ENCODE assay signal across 17 cellular contexts in genomic region chr17:59769891-59770290, GRCh38.
DNase-seq lines count a peak whose midpoint lies in the region; ATAC-seq and TF ChIP-seq lines count a peak whose summit lies in the region.
"Had no signal": no experiment of that assay in that cellular context is flagged by ENCODE, and none has a peak within 500 bp of the region (broad histone marks: within the 10 kb centered on the region; RNA-seq: fewer than 3 reads in every experiment).

No MANE protein-coding gene starts in this region.

- H3K27me3 ChIP-seq in breast epithelium (no peaks in the 10 kb centered on the region), foreskin keratinocyte (no peaks in the 10 kb centered on the region), upper lobe of left lung (no peaks in the 10 kb centered on the region)
- H3K27me3 ChIP-seq: BLaER1, ovary, testis had no signal

- 32 to 41% methylated on average over 1 of the region's 1 CpG for WGBS in upper lobe of left lung, 2 donors

- peaks cover 30% of the 10 kb centered on the region for H3K36me3 Mint-ChIP-seq in MCF 10A (ENCODE audit: insufficient read depth, unreplicated experiment)
- H3K36me3 Mint-ChIP-seq in T-cell = peaks cover 18% of the 10 kb centered on the region

- no peak overlapping the region for H3K4me3 Mint-ChIP-seq in MCF 10A (ENCODE audit: unreplicated experiment)
- no peak overlapping the region for H3K4me3 Mint-ChIP-seq in T-cell

- H3K4me1 ChIP-seq in breast epithelium (no peaks in the 10 kb centered on the region), foreskin keratinocyte (peaks cover 14% of the 10 kb centered on the region), upper lobe of left lung (peaks cover 8 to 23% (median 16%) of the 10 kb centered on the region in 4 donors)
- H3K4me1 ChIP-seq: BLaER1, testis had no signal

- H3K27ac ChIP-seq in breast epithelium (no peak overlapping the region), foreskin keratinocyte (peak overlapping the region; percentile 94), upper lobe of left lung (peak overlapping the region; percentile 4 to 55 (median 37))
- H3K27ac ChIP-seq: BLaER1, ovary had no signal

- no peak for TF ChIP-seq POLR2A in breast epithelium (IDR thresholded peaks at IDR 0.05)
- TF ChIP-seq POLR2A in upper lobe of left lung (IDR thresholded peaks at IDR 0.05) = no peak

- peak overlapping the region; percentile 75 for H3K27ac Mint-ChIP-seq in MCF 10A (ENCODE audit: low read depth, unreplicated experiment)
- H3K27ac Mint-ChIP-seq in T-cell = peak overlapping the region; percentile 28 to 36

- no peaks in the 10 kb centered on the region for H3K9me3 Mint-ChIP-seq in MCF 10A (ENCODE audit: unreplicated experiment)
- H3K9me3 Mint-ChIP-seq in T-cell = no peaks in the 10 kb centered on the region

- TF ChIP-seq CTCF in MCF 10A (IDR thresholded peaks at IDR 0.05; ENCODE audit: unreplicated experiment) (no peak), breast epithelium (IDR thresholded peaks at IDR 0.05) (no peak), foreskin keratinocyte (conservative IDR thresholded peaks at IDR 0.05) (no peak), upper lobe of left lung (IDR thresholded peaks at IDR 0.05) (no peak)

- CTCF ChIA-PET in MCF 10A (lab: Yijun Ruan, JAX) (interaction anchor here (1.6 kb wide), 1 partner anchor 16 kb away, joined by 5 read pairs; no protein-coding TSS in a partner anchor), T-cell (lab: Charles Lee) (no interaction called here)

- no peaks in the 10 kb centered on the region for H3K4me1 Mint-ChIP-seq in MCF 10A (ENCODE audit: insufficient read depth, unreplicated experiment)
- H3K4me1 Mint-ChIP-seq in T-cell = peaks cover 0 to 12% (median 9%) of the 10 kb centered on the region in 3 donors

- H3K9me3 ChIP-seq in breast epithelium (no peaks in the 10 kb centered on the region), upper lobe of left lung (no peaks in the 10 kb centered on the region)
- H3K9me3 ChIP-seq: BLaER1, ovary, testis had no signal

- no peaks in the 10 kb centered on the region for H3K36me3 ChIP-seq in breast epithelium
- peaks cover 0 to 24% (median 5%) of the 10 kb centered on the region in 4 donors for H3K36me3 ChIP-seq in upper lobe of left lung
- H3K36me3 ChIP-seq: ovary had no signal

- POLR2A ChIA-PET in MCF 10A (lab: Yijun Ruan, JAX) = interaction anchor here (0.8 to 7.9 kb wide), 12 partner anchors 8 to 76 kb away, joined by 3 to 96 read pairs (median 6); partner anchors contain the start of genes PTRH2 and VMP1
- POLR2A ChIA-PET in T-cell (lab: Charles Lee) = interaction anchor here in 1 of 2 donors (0.6 kb wide), 1 partner anchor 69 kb away, joined by 3 read pairs; no protein-coding TSS in a partner anchor

- H3K4me3 ChIP-seq in breast epithelium = no peak overlapping the region
- no peak overlapping the region for H3K4me3 ChIP-seq in upper lobe of left lung
- H3K4me3 ChIP-seq: BLaER1, ovary, testis had no signal

- ATAC-seq in T-cell (replicated peaks in 1 of 4) (no peak), foreskin keratinocyte (peak; percentile 78), upper lobe of left lung (ENCODE audit: low FRiP score in 2 of 2) (peak in 1 of 2 donors; percentile 49), GM18867 (IDR thresholded peaks at IDR 0.05; ENCODE audit: unreplicated experiment) (no peak)
- ATAC-seq: left ventricle myocardium superior had no signal

- no peak for TF ChIP-seq EP300 in upper lobe of left lung (IDR thresholded peaks at IDR 0.05)

- DNase-seq in MCF 10A (ENCODE audit: unreplicated experiment) (peak; percentile 61), breast epithelium (ENCODE audit: low spot score in 2 of 2) (no peak), T-cell (no peak), foreskin keratinocyte (peak in 1 of 2 donors; percentile 75), upper lobe of left lung (no peak), NCI-H82 treated with DMSO at 0.1 percent for 48 hours (lab: John Stamatoyannopoulos, UW; ENCODE audit: unreplicated experiment) (no peak), T-helper 1 cell (no peak)
- DNase-seq: activated T-cell treated with anti-CD3 and anti-CD28 coated beads, Interleukin-2, amount 50 U/mL, for 48 hours; GF-D8; glutamatergic neuron; KBM-7; left ventricle myocardium superior; NCI-H2171; ovary; testis had no signal

- no peaks in the 10 kb centered on the region for H3K27me3 Mint-ChIP-seq in MCF 10A (ENCODE audit: insufficient read depth, unreplicated experiment)
- no peaks in the 10 kb centered on the region for H3K27me3 Mint-ChIP-seq in T-cell

- intact Hi-C loops in MCF 10A (cut with micrococcal nuclease) (no loop called here), breast epithelium (cut with DNase I; ENCODE audit: low total_unique reads) (loop anchor here (10.0 kb wide), 1 partner anchor 1155 kb away; no protein-coding TSS in a partner anchor)

- no TSS peak for BruUV-seq in MCF 10A (replicated peaks; lab: Mats Ljungman, UMichigan)

Comparison
In these comparisons a context has a peak if more than half of its experiments do, and no peak if none do; other contexts are left out.
1. H3K27ac ChIP-seq: peak in foreskin keratinocyte (single experiment) and upper lobe of left lung (4 of 4); none in breast epithelium (0 of 2).